In the genomic region with DNA sequence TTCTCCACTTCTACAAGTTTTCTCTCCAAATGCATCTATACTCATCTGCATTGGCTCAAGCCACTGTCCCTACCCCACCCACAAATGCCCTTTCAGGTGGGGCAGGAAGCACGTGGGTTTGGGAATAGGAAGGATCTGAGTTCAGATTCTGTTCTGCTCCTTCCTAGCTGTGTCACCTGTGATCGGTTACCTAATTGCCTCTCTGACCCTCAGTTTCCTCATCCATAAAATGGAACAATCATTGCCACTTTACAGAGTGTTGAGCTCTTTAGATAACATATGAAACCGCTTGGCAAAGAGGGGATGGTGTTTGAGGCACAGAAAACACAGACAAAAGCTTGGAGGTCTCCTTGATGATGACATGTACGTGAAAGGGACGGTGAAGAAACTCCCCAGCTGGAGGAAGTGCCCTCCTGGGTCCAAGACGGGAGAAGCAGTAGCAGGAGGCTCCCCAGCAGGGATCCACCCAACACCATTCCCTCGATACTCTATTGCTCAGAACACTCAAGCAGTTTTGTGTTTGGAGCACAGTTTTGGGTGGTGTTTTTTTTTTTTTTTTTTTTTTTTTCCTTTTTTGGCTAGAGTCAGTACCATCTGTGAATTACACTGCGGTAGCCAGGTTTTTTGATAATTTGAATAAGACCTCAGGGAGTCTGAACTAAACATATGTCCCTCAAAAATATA, we compare ENCODE assay signal across 1 cellular context.
A peak's percentile ranks its signal among the peaks of the same experiment; 100 is the strongest.
TF ChIP-seq lines count a peak whose summit lies in the region.

No MANE protein-coding gene starts in this region.

TF ChIP-seq in H1, 55 proteins besides CTCF, POLR2A, EP300 and RAD21:
- no peak for TF ChIP-seq HDAC2 (IDR thresholded peaks at IDR 0.05; ENCODE audit: borderline replicate concordance in 1 of 2, low read depth in 2 of 2, low read length in 2 of 2)
- TF ChIP-seq RFX5 (IDR thresholded peaks at IDR 0.05; ENCODE audit: borderline replicate concordance, low read depth, low read length) = no peak
- 0 out of 2 replicates have a peak, but pooled peaks have one; percentile 35 for TF ChIP-seq KDM1A (IDR thresholded peaks at IDR 0.05; ENCODE audit: borderline replicate concordance, low read length)
- no peak for TF ChIP-seq TCF12 (IDR thresholded peaks at IDR 0.05; ENCODE audit: low read depth, low read length)
TF ChIP-seq in H1: peak in this region for 1.
